Comparison of ENCODE assay signal across 21 cellular contexts in the genomic region with DNA sequence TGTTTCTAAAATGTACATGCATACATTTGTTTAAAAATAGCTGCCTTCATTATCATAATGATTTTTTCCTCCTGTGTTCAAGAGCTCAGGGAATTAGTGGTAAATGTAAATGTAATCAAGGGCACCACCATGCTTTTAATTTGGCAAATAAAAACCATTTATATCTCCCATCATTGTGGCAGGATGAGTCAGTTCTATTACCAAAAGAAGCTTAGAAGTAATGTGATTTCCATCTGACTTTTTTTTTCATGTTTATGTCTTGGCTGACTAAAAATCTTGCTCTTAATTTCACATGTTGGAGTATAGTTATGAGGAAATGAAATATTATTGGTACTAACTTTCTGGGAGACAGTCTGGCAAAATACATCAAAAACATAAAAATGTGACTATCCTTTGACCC.
"Had no signal": no experiment of that assay in that cellular context is flagged by ENCODE, and none has a peak within 500 bp of the region (broad histone marks: within the 10 kb centered on the region; RNA-seq: fewer than 3 reads in every experiment).

No MANE protein-coding gene starts in this region.

- H3K27me3 ChIP-seq: stomach, suprapubic skin, tibial nerve had no signal

- ATAC-seq: activated T-cell treated with anti-CD3 and anti-CD28 coated beads, Interleukin-2, amount 50 U/mL, for 4 hours; left ventricle myocardium superior; sciatic nerve; stimulated activated memory B cell treated with anti-CD40 and anti-IgM and Interleukin-4, amounts not matched to agents 10 μg/mL and 1 μg/mL and 100 μg/mL, for 72 hours; T-helper 17 cell had no signal

- H3K4me3 ChIP-seq: stomach, suprapubic skin, tibial nerve had no signal

- H3K36me3 Mint-ChIP-seq: activated naive CD8-positive, alpha-beta T cell treated with anti-CD3 and anti-CD28 coated beads for 36 hours; stimulated activated memory B cell treated with anti-CD40 and anti-IgM and Interleukin-4, amounts not matched to agents 10 μg/mL and 1 μg/mL and 100 μg/mL, for 72 hours had no signal

- DNase-seq: activated CD4-positive, alpha-beta T cell treated with anti-CD3 and anti-CD28 coated beads for 4 hours; activated CD4-positive, alpha-beta T cell treated with anti-CD3 and anti-CD28 coated beads, Interleukin-2, amount 50 U/mL, for 48 hours; activated CD4-positive, CD25-positive, alpha-beta regulatory T cell; activated CD8-positive, alpha-beta memory T cell treated with anti-CD3 and anti-CD28 coated beads, Interleukin-2, amount 50 U/mL, for 48 hours; activated naive CD4-positive, alpha-beta T cell; activated naive CD8-positive, alpha-beta T cell treated with anti-CD3 and anti-CD28 coated beads for 36 hours; activated T-cell treated with anti-CD3 and anti-CD28 coated beads, Interleukin-2, amount 50 U/mL, for 4 hours; amniotic stem cell; erythroblast; foreskin fibroblast; hippocampal formation; left ventricle myocardium superior; small intestine; stimulated activated CD4-positive, alpha-beta T cell treated with anti-CD3 and anti-CD28 coated beads, Interleukin-15, amount 100 ng/mL, for 24 hours; stomach; T-helper 17 cell had no signal

- H3K4me1 ChIP-seq: suprapubic skin, tibial nerve had no signal

- H3K9me3 Mint-ChIP-seq: activated naive CD8-positive, alpha-beta T cell treated with anti-CD3 and anti-CD28 coated beads for 36 hours; activated T-cell treated with anti-CD3 and anti-CD28 coated beads, Interleukin-2, amount 50 U/mL, for 4 hours; activated T-helper 2 cell treated with anti-CD3 and anti-CD28 coated beads, Interferon-gamma antibody, Interleukin-2, Interleukin-4, amounts not matched to agents 10 μg/mL and 5 μg/mL and 100 μg/mL, durations not matched to agents 14 hours and 24 hours and 36 hours; stimulated activated memory B cell treated with anti-CD40 and anti-IgM and Interleukin-4, amounts not matched to agents 10 μg/mL and 1 μg/mL and 100 μg/mL, for 72 hours had no signal

- H3K27ac Mint-ChIP-seq: activated naive CD8-positive, alpha-beta T cell treated with anti-CD3 and anti-CD28 coated beads for 36 hours; activated T-helper 2 cell treated with anti-CD3 and anti-CD28 coated beads, Interferon-gamma antibody, Interleukin-2, Interleukin-4, amounts not matched to agents 10 μg/mL and 5 μg/mL and 100 μg/mL, durations not matched to agents 14 hours and 24 hours and 36 hours; stimulated activated memory B cell treated with anti-CD40 and anti-IgM and Interleukin-4, amounts not matched to agents 10 μg/mL and 1 μg/mL and 100 μg/mL, for 72 hours; T-helper 17 cell had no signal

- H3K36me3 ChIP-seq: stomach, suprapubic skin, tibial nerve had no signal

- H3K9me3 ChIP-seq: stomach, suprapubic skin, tibial nerve had no signal

- H3K27ac ChIP-seq: stomach, suprapubic skin, tibial nerve had no signal
